Comparison of ENCODE assay signal across 8 cellular contexts in genomic region chr11:78418584-78419211, GRCh38. TPM values are rescaled to one million over a fixed set of nuclear protein-coding genes. Genes with fewer than 3 reads are reported as not detected.
DNase-seq lines count a peak whose midpoint lies in the region; ATAC-seq and TF ChIP-seq lines count a peak whose summit lies in the region.

No MANE protein-coding gene starts in this region.

- H3K4me1 ChIP-seq in suprapubic skin: peaks cover 48% of the 10 kb centered on the region

- POLR2A ChIA-PET in activated CD4-positive, alpha-beta T cell treated with anti-CD3 and anti-CD28 coated beads, Interleukin-2, amount 10 ng/mL, durations not matched to agents 7 days and 5 days (lab: Charles Lee): no interaction called here
- POLR2A ChIA-PET in activated CD8-positive, alpha-beta T cell treated with anti-CD3 and anti-CD28 coated beads, Interleukin-2, amount 10 ng/mL, durations not matched to agents 7 days and 5 days (lab: Charles Lee): interaction anchor here (0.6 to 1.9 kb wide), 9 partner anchors 11 to 424 kb away, joined by 3 to 6 read pairs (median 3); partner anchors contain the start of gene INTS4

- H3K4me3 Mint-ChIP-seq in activated CD4-positive, alpha-beta T cell treated with anti-CD3 and anti-CD28 coated beads, Interleukin-2, amount 10 ng/mL, durations not matched to agents 7 days and 5 days: peak overlapping the region; percentile 75
- peak overlapping the region; percentile 77 for H3K4me3 Mint-ChIP-seq in activated CD8-positive, alpha-beta T cell treated with anti-CD3 and anti-CD28 coated beads, Interleukin-2, amount 10 ng/mL, durations not matched to agents 7 days and 5 days
- H3K4me3 Mint-ChIP-seq in immature natural killer cell: peak overlapping the region; percentile 82 to 86 (median 85)

- peak overlapping the region; percentile 91 for H3K27ac Mint-ChIP-seq in activated CD4-positive, alpha-beta T cell treated with anti-CD3 and anti-CD28 coated beads, Interleukin-2, amount 10 ng/mL, durations not matched to agents 7 days and 5 days
- no peak overlapping the region for H3K27ac Mint-ChIP-seq in activated CD8-positive, alpha-beta T cell treated with anti-CD3 and anti-CD28 coated beads, Interleukin-2, amount 10 ng/mL, durations not matched to agents 7 days and 5 days
- H3K27ac Mint-ChIP-seq in immature natural killer cell: peak overlapping the region in 2 of 6 donors; percentile 32 to 49

- DNase-seq in activated CD4-positive, alpha-beta T cell treated with anti-CD3 and anti-CD28 coated beads, Interleukin-2, amount 10 ng/mL, durations not matched to agents 7 days and 5 days: no peak
- no peak for DNase-seq in activated CD4-positive, alpha-beta T cell treated with anti-CD3 and anti-CD28 coated beads for 48 hours
- no peak for DNase-seq in activated CD8-positive, alpha-beta T cell treated with anti-CD3 and anti-CD28 coated beads, Interleukin-2, amount 10 ng/mL, durations not matched to agents 7 days and 5 days
- no peak for DNase-seq in immature natural killer cell
- no peak for DNase-seq in suprapubic skin (ENCODE audit: low spot score in 2 of 2)
- no peak for DNase-seq in NCI-H524 (lab: John Stamatoyannopoulos, UW)
- no peak for DNase-seq in NCI-H187 treated with DMSO at 0.1 percent for 48 hours (lab: John Stamatoyannopoulos, UW)

- 33% methylated on average over 11 of the region's 11 CpGs for WGBS in suprapubic skin

- H3K27ac ChIP-seq in suprapubic skin: peak overlapping the region; percentile 96

- CTCF ChIA-PET in activated CD4-positive, alpha-beta T cell treated with anti-CD3 and anti-CD28 coated beads, Interleukin-2, amount 10 ng/mL, durations not matched to agents 7 days and 5 days (lab: Charles Lee): interaction anchor here (0.6 to 2.5 kb wide), 12 partner anchors 9 to 273 kb away, joined by 3 to 17 read pairs (median 4); no protein-coding TSS in a partner anchor
- CTCF ChIA-PET in activated CD8-positive, alpha-beta T cell treated with anti-CD3 and anti-CD28 coated beads, Interleukin-2, amount 10 ng/mL, durations not matched to agents 7 days and 5 days (lab: Charles Lee): interaction anchor here (0.7 to 7.2 kb wide), 16 partner anchors 11 to 215 kb away, joined by 3 to 136 read pairs (median 4); partner anchors contain the start of gene NARS2

- H3K4me1 Mint-ChIP-seq in activated CD4-positive, alpha-beta T cell treated with anti-CD3 and anti-CD28 coated beads, Interleukin-2, amount 10 ng/mL, durations not matched to agents 7 days and 5 days: peaks cover 47% of the 10 kb centered on the region
- H3K4me1 Mint-ChIP-seq in activated CD8-positive, alpha-beta T cell treated with anti-CD3 and anti-CD28 coated beads, Interleukin-2, amount 10 ng/mL, durations not matched to agents 7 days and 5 days (ENCODE audit: low read depth): peaks cover 41% of the 10 kb centered on the region
- peaks cover 19 to 30% of the 10 kb centered on the region in 2 donors for H3K4me1 Mint-ChIP-seq in immature natural killer cell

- TF ChIP-seq EP300 in suprapubic skin (IDR thresholded peaks at IDR 0.05): no peak

- H3K27me3 Mint-ChIP-seq in activated CD4-positive, alpha-beta T cell treated with anti-CD3 and anti-CD28 coated beads, Interleukin-2, amount 10 ng/mL, durations not matched to agents 7 days and 5 days: peaks cover 19% of the 10 kb centered on the region
- peaks cover 22% of the 10 kb centered on the region for H3K27me3 Mint-ChIP-seq in activated CD8-positive, alpha-beta T cell treated with anti-CD3 and anti-CD28 coated beads, Interleukin-2, amount 10 ng/mL, durations not matched to agents 7 days and 5 days (ENCODE audit: low read depth)
- peaks cover 0 to 24% (median 10%) of the 10 kb centered on the region in 3 donors for H3K27me3 Mint-ChIP-seq in immature natural killer cell (ENCODE audit: low read depth in 3 of 3)

- no peak for TF ChIP-seq CTCF in suprapubic skin (IDR thresholded peaks at IDR 0.05)

- no peaks in the 10 kb centered on the region for H3K9me3 Mint-ChIP-seq in activated CD4-positive, alpha-beta T cell treated with anti-CD3 and anti-CD28 coated beads, Interleukin-2, amount 10 ng/mL, durations not matched to agents 7 days and 5 days
- H3K9me3 Mint-ChIP-seq in activated CD8-positive, alpha-beta T cell treated with anti-CD3 and anti-CD28 coated beads, Interleukin-2, amount 10 ng/mL, durations not matched to agents 7 days and 5 days (ENCODE audit: insufficient read depth): no peaks in the 10 kb centered on the region
- peaks cover 0 to 2% (median 0%) of the 10 kb centered on the region in 6 donors for H3K9me3 Mint-ChIP-seq in immature natural killer cell

- no peaks in the 10 kb centered on the region for H3K36me3 ChIP-seq in suprapubic skin

- H3K9me3 ChIP-seq in suprapubic skin: no peaks in the 10 kb centered on the region

- peaks cover 2% of the 10 kb centered on the region for H3K36me3 Mint-ChIP-seq in activated CD4-positive, alpha-beta T cell treated with anti-CD3 and anti-CD28 coated beads, Interleukin-2, amount 10 ng/mL, durations not matched to agents 7 days and 5 days (ENCODE audit: low read depth)
- H3K36me3 Mint-ChIP-seq in activated CD8-positive, alpha-beta T cell treated with anti-CD3 and anti-CD28 coated beads, Interleukin-2, amount 10 ng/mL, durations not matched to agents 7 days and 5 days (ENCODE audit: low read depth): no peaks in the 10 kb centered on the region
- peaks cover 0 to 9% (median 0%) of the 10 kb centered on the region in 3 donors for H3K36me3 Mint-ChIP-seq in immature natural killer cell

- no peaks in the 10 kb centered on the region for H3K27me3 ChIP-seq in suprapubic skin

- TF ChIP-seq POLR2A in suprapubic skin (IDR thresholded peaks at IDR 0.05): no peak

- H3K4me3 ChIP-seq in suprapubic skin: peak overlapping the region; percentile 93

- no peak for ATAC-seq in activated CD8-positive, alpha-beta T cell treated with anti-CD3 and anti-CD28 coated beads, Interleukin-2, amount 10 ng/mL, durations not matched to agents 7 days and 5 days
- ATAC-seq in HG02885 (IDR thresholded peaks at IDR 0.05; ENCODE audit: poor library complexity, unreplicated experiment): no peak

RNA-seq across cellular contexts. Expression of gene GAB2, which starts 1.1 kb away (rescaled TPM):
- 10 to 100 TPM; 15.9 to 16.6 TPM for total RNA-seq in activated CD4-positive, alpha-beta T cell treated with anti-CD3 and anti-CD28 coated beads, Interleukin-2, amount 10 ng/mL, durations not matched to agents 7 days and 5 days
- 1 to 10 TPM; 7.6 to 9.8 TPM for total RNA-seq in activated CD8-positive, alpha-beta T cell treated with anti-CD3 and anti-CD28 coated beads, Interleukin-2, amount 10 ng/mL, durations not matched to agents 7 days and 5 days
- 1 to 10 TPM in 2 of 3 donors, not detected in 1; 1.0 TPM for polyA plus RNA-seq in immature natural killer cell
- 10 to 100 TPM; 13.4 to 28.4 (median 19.8) TPM for total RNA-seq in suprapubic skin
